2 cellular contexts compared by ENCODE assay signal in the genomic region with DNA sequence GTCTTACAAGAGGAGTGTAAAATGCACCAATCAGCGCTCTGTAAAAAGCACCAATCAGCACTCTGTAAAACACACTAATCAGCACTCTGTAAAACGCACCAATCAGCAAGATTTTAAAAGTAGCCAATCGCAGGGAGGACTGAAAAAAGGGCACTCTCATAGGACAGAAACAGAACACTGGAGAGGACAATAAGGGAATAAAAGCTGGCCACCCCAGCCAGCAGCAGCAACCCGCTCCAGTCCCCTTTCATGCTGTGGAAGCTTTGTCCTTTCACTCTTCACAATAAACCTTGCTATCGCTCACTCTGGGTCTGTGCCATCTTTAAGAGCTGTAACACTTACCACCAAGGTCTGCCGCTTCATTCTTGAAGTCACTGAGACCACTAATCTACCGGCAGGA.
A peak's percentile ranks its signal among the peaks of the same experiment; 100 is the strongest.
TF ChIP-seq lines count a peak whose summit lies in the region.

No MANE protein-coding gene starts in this region.

TF ChIP-seq in HEK293, 187 proteins besides CTCF, POLR2A, EP300 and RAD21 (continued from another document):
- TF ChIP-seq, protein P1, sequence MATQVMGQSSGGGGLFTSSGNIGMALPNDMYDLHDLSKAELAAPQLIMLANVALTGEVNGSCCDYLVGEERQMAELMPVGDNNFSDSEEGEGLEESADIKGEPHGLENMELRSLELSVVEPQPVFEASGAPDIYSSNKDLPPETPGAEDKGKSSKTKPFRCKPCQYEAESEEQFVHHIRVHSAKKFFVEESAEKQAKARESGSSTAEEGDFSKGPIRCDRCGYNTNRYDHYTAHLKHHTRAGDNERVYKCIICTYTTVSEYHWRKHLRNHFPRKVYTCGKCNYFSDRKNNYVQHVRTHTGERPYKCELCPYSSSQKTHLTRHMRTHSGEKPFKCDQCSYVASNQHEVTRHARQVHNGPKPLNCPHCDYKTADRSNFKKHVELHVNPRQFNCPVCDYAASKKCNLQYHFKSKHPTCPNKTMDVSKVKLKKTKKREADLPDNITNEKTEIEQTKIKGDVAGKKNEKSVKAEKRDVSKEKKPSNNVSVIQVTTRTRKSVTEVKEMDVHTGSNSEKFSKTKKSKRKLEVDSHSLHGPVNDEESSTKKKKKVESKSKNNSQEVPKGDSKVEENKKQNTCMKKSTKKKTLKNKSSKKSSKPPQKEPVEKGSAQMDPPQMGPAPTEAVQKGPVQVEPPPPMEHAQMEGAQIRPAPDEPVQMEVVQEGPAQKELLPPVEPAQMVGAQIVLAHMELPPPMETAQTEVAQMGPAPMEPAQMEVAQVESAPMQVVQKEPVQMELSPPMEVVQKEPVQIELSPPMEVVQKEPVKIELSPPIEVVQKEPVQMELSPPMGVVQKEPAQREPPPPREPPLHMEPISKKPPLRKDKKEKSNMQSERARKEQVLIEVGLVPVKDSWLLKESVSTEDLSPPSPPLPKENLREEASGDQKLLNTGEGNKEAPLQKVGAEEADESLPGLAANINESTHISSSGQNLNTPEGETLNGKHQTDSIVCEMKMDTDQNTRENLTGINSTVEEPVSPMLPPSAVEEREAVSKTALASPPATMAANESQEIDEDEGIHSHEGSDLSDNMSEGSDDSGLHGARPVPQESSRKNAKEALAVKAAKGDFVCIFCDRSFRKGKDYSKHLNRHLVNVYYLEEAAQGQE (tag by site-specific recombination; IDR thresholded peaks at IDR 0.05), result no peak
- TF ChIP-seq, protein P2, sequence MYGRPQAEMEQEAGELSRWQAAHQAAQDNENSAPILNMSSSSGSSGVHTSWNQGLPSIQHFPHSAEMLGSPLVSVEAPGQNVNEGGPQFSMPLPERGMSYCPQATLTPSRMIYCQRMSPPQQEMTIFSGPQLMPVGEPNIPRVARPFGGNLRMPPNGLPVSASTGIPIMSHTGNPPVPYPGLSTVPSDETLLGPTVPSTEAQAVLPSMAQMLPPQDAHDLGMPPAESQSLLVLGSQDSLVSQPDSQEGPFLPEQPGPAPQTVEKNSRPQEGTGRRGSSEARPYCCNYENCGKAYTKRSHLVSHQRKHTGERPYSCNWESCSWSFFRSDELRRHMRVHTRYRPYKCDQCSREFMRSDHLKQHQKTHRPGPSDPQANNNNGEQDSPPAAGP (tag by site-specific recombination; IDR thresholded peaks at IDR 0.05), result no peak
- TF ChIP-seq, protein P3, sequence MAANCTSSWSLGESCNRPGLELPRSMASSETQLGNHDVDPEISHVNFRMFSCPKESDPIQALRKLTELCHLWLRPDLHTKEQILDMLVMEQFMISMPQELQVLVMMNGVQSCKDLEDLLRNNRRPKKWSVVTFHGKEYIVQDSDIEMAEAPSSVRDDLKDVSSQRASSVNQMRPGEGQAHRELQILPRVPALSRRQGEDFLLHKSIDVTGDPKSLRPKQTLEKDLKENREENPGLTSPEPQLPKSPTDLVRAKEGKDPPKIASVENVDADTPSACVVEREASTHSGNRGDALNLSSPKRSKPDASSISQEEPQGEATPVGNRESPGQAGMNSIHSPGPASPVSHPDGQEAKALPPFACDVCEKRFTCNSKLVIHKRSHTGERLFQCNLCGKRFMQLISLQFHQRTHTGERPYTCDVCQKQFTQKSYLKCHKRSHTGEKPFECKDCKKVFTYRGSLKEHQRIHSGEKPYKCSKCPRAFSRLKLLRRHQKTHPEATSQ (tag by site-specific recombination; IDR thresholded peaks at IDR 0.05), result no peak
- peak; percentile 60 for TF ChIP-seq SP2 (tag by site-specific recombination; IDR thresholded peaks at IDR 0.05)
TF ChIP-seq in HEK293: peak in this region for 1.

TF ChIP-seq in liver, 16 proteins besides CTCF, POLR2A, EP300 and RAD21 (continued from another document):
- TF ChIP-seq, protein P1 (IDR thresholded peaks at IDR 0.05), result no peak
